Comparison of ENCODE assay signal across 9 cellular contexts in the genomic region with DNA sequence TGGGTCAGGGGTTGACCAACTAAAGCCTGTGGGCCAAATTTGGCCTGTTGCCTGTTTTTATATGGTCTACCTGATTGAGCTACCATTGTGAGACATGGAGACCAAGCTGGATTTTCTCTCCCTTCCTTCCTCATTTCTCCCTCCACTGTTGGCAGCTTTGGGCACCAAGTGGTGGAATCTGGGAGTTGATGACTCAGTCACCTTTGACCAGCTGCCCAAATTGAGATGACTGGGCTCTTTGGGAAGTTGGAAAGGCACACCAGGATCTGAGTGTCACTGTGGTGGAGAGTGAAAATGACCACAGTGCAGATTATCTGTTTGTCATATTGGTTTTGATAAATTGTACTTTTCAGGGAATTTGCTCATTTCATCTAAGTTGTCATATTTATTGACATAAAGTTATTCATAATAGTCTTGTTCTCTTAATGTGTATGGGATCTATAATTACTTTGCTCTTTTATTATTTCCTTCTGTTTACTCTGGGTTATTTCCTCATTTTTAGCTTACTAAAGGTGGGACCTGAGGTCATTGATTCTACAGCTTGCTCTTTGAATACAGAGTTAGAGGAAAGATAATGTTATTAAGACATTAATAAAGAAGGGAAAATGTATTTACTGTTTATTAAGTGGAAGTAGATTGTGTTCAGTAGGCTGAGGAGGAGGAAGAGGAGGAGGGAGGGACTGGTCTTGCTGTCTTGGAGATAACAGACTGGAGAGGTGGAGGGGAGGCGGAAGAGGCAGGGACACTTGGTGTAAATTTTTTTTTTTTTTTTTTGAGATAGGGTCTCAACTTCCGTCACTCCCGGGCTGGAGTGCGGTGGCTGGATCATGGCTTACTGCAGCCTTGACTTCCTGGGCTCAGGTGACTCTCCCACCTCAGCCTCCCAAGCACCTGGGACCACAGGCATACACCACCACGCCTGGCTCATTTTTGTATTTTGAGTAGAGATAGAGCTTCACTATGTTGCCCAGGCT. TPM values are rescaled to one million over a fixed set of nuclear protein-coding genes. Genes with fewer than 3 reads are reported as not detected.
A peak's percentile ranks its signal among the peaks of the same experiment; 100 is the strongest.
DNase-seq lines count a peak whose midpoint lies in the region; ATAC-seq and TF ChIP-seq lines count a peak whose summit lies in the region.
"Had no signal": no experiment of that assay in that cellular context is flagged by ENCODE, and none has a peak within 500 bp of the region (broad histone marks: within the 10 kb centered on the region; RNA-seq: fewer than 3 reads in every experiment).

No MANE protein-coding gene starts in this region.

- no peak for TF ChIP-seq CTCF in endodermal cell (conservative IDR thresholded peaks at IDR 0.05)
- TF ChIP-seq CTCF in spleen (IDR thresholded peaks at IDR 0.05 in 8 of 11, conservative IDR thresholded peaks at IDR 0.05 in 3 of 11): no peak

- H3K9me3 ChIP-seq in endodermal cell (ENCODE audit: control insufficient read depth, low read length): no peaks in the 10 kb centered on the region
- H3K9me3 ChIP-seq in spleen: no peaks in the 10 kb centered on the region

- H3K4me1 ChIP-seq in endodermal cell (ENCODE audit: control insufficient read depth, insufficient read depth, low read length) (no peaks in the 10 kb centered on the region), spleen (peaks cover under 1 to 89% (median 52%) of the 10 kb centered on the region in 6 donors)

- H3K27ac ChIP-seq in endodermal cell (ENCODE audit: low read depth, low read length) (no peak overlapping the region), spleen (peak overlapping the region in 1 of 8 donors; percentile 21)

- intact Hi-C loops in spleen (cut with DNase I; ENCODE audit: low total_unique reads): no loop called here

- peak overlapping the region; percentile 40 for H3K27ac Mint-ChIP-seq in endodermal cell

- H3K27me3 ChIP-seq in endodermal cell (ENCODE audit: control insufficient read depth, insufficient read depth, low read length, poor library complexity, severe bottlenecking): no peaks in the 10 kb centered on the region
- H3K27me3 ChIP-seq in spleen (replicated peaks in 1 of 7): no peaks in the 10 kb centered on the region

- H3K27me3 Mint-ChIP-seq in endodermal cell (ENCODE audit: insufficient read depth): no peaks in the 10 kb centered on the region

- H3K4me3 ChIP-seq in endodermal cell (ENCODE audit: low read length) (no peak overlapping the region), spleen (no peak overlapping the region)
- H3K4me3 ChIP-seq: GM12878 had no signal

- no peaks in the 10 kb centered on the region for H3K9me3 Mint-ChIP-seq in endodermal cell

- H3K9ac ChIP-seq in endodermal cell (ENCODE audit: extremely low read depth, low read length, poor library complexity, severe bottlenecking): no peak overlapping the region

- no peak for TF ChIP-seq POLR2A in spleen (IDR thresholded peaks at IDR 0.05)

- H3K4me1 Mint-ChIP-seq in endodermal cell: peaks cover 25% of the 10 kb centered on the region

- no peak overlapping the region for H3K4me3 Mint-ChIP-seq in endodermal cell

- DNase-seq in CMK (ENCODE audit: low read depth) (peak; percentile 40), OCI-M1 (lab: John Stamatoyannopoulos, UW) (peak; percentile 66), endodermal cell (no peak), occipital lobe (lab: John Stamatoyannopoulos, UW) (peak; percentile 17), spleen (no peak)
- no peak for DNase-seq in stimulated activated CD8-positive, alpha-beta memory T cell treated with anti-CD3 and anti-CD28 coated beads, Interleukin-4, amount 100 ng/mL, for 48 hours

- peaks cover 8% of the 10 kb centered on the region for H3K36me3 Mint-ChIP-seq in endodermal cell (ENCODE audit: low read depth)

- WGBS in endodermal cell (ENCODE audit: insufficient coverage in 1 of 2, insufficient read length in 1 of 2), 2 experiments: 94 to 96% methylated on average over 4 to 5 of the region's 5 CpGs
- WGBS in spleen, 5 donors: 93 to 97% (median 96%) methylated on average over 5 of the region's 5 CpGs

- peaks cover 22% of the 10 kb centered on the region for H3K36me3 ChIP-seq in endodermal cell (ENCODE audit: control insufficient read depth, insufficient read depth, low read length)
- peaks cover 0 to 11% (median 0%) of the 10 kb centered on the region in 6 donors for H3K36me3 ChIP-seq in spleen

- ATAC-seq in HG03354 (IDR thresholded peaks at IDR 0.05; ENCODE audit: poor library complexity, severe bottlenecking, unreplicated experiment) (no peak), GM21515 (IDR thresholded peaks at IDR 0.05; ENCODE audit: unreplicated experiment) (no peak)

RNA-seq across cellular contexts. Expression of gene AGFG1, which starts 31.8 kb away (rescaled TPM):
- 10 to 100 TPM; 90.3 to 92.0 TPM for total RNA-seq in endodermal cell
- polyA plus RNA-seq in endodermal cell (2013, experiment 1 of 2): 67.5 TPM
- polyA plus RNA-seq in endodermal cell (2013, experiment 2 of 2): 65.3 TPM
- 112 TPM for total RNA-seq in occipital lobe
- total RNA-seq in spleen: 100 to 1,000 TPM in 2 of 7 donors, 10 to 100 TPM in 5; 52.5 to 111 (median 87.9) TPM
- polyA plus RNA-seq in spleen: 10 to 100 TPM; 23.6 to 35.4 (median 26.5) TPM

Comparison
In these comparisons a context has a peak if more than half of its experiments do, and no peak if none do; other contexts are left out.
1. DNase-seq: peak in CMK (single experiment), OCI-M1 (single experiment) and occipital lobe (single experiment); none in endodermal cell (single experiment), spleen (single experiment) and stimulated activated CD8-positive, alpha-beta memory T cell treated with anti-CD3 and anti-CD28 coated beads, Interleukin-4, amount 100 ng/mL, for 48 hours (single experiment).